Comparison of ENCODE assay signal across 15 cellular contexts in genomic region chr13:112134150-112135075, GRCh38.
"Had no signal": no experiment of that assay in that cellular context is flagged by ENCODE, and none has a peak within 500 bp of the region (broad histone marks: within the 10 kb centered on the region; RNA-seq: fewer than 3 reads in every experiment).

No MANE protein-coding gene starts in this region.

- H3K36me3 ChIP-seq: cardiac muscle cell, pancreas, tibial artery had no signal

- H3K9me3 ChIP-seq: pancreas, tibial artery had no signal

- DNase-seq: activated CD4-positive, alpha-beta T cell treated with anti-CD3 and anti-CD28 coated beads for 36 hours; activated CD8-positive, alpha-beta T cell treated with anti-CD3 and anti-CD28 coated beads for 36 hours; activated naive CD4-positive, alpha-beta T cell treated with anti-CD3 and anti-CD28 coated beads, Interleukin-2, amount 10 ng/mL, durations not matched to agents 7 days and 5 days; cortex of kidney; effector memory CD8-positive, alpha-beta T cell; left cardiac atrium; nephron progenitor cell; pancreas; stimulated activated CD4-positive, alpha-beta T cell treated with anti-CD3 and anti-CD28 coated beads, Interleukin-15, amount 100 ng/mL, for 24 hours; stimulated activated CD4-positive, alpha-beta T cell treated with anti-CD3 and anti-CD28 coated beads, Interleukin-4, amount 100 ng/mL, for 24 hours; T-helper 1 cell had no signal

- ATAC-seq: activated CD4-positive, alpha-beta T cell treated with anti-CD3 and anti-CD28 coated beads for 36 hours; activated CD8-positive, alpha-beta T cell treated with anti-CD3 and anti-CD28 coated beads for 36 hours; effector memory CD8-positive, alpha-beta T cell; left cardiac atrium; pancreas had no signal

- H3K9me3 Mint-ChIP-seq: activated CD8-positive, alpha-beta T cell treated with anti-CD3 and anti-CD28 coated beads for 36 hours; activated naive CD4-positive, alpha-beta T cell treated with anti-CD3 and anti-CD28 coated beads, Interleukin-2, amount 10 ng/mL, durations not matched to agents 7 days and 5 days; activated T-helper 1 cell treated with anti-CD3 and anti-CD28 coated beads, Interleukin-12 subunit alpha, Interleukin-12 subunit beta, Interleukin-2, Interleukin-4 antibody, amounts not matched to agents 30 ng/mL and 10 ng/mL and 1 ng/mL, durations not matched to agents 14 hours and 24 hours and 36 hours; effector memory CD8-positive, alpha-beta T cell; nephron progenitor cell had no signal

- H3K4me1 ChIP-seq: pancreas, tibial artery had no signal

- H3K36me3 Mint-ChIP-seq: activated naive CD4-positive, alpha-beta T cell treated with anti-CD3 and anti-CD28 coated beads, Interleukin-2, amount 10 ng/mL, durations not matched to agents 7 days and 5 days had no signal

- H3K4me3 ChIP-seq: cardiac muscle cell, pancreas, tibial artery had no signal

- H3K27ac ChIP-seq: cardiac muscle cell, pancreas, tibial artery, VCaP had no signal

- H3K27ac Mint-ChIP-seq: activated CD4-positive, alpha-beta T cell treated with anti-CD3 and anti-CD28 coated beads for 36 hours; activated CD8-positive, alpha-beta T cell treated with anti-CD3 and anti-CD28 coated beads for 36 hours; activated naive CD4-positive, alpha-beta T cell treated with anti-CD3 and anti-CD28 coated beads, Interleukin-2, amount 10 ng/mL, durations not matched to agents 7 days and 5 days; activated T-helper 1 cell treated with anti-CD3 and anti-CD28 coated beads, Interleukin-12 subunit alpha, Interleukin-12 subunit beta, Interleukin-2, Interleukin-4 antibody, amounts not matched to agents 30 ng/mL and 10 ng/mL and 1 ng/mL, durations not matched to agents 14 hours and 24 hours and 36 hours; effector memory CD8-positive, alpha-beta T cell; nephron progenitor cell had no signal

- H3K4me3 Mint-ChIP-seq: activated CD4-positive, alpha-beta T cell treated with anti-CD3 and anti-CD28 coated beads for 36 hours; activated CD8-positive, alpha-beta T cell treated with anti-CD3 and anti-CD28 coated beads for 36 hours; activated naive CD4-positive, alpha-beta T cell treated with anti-CD3 and anti-CD28 coated beads, Interleukin-2, amount 10 ng/mL, durations not matched to agents 7 days and 5 days; activated T-helper 1 cell treated with anti-CD3 and anti-CD28 coated beads, Interleukin-12 subunit alpha, Interleukin-12 subunit beta, Interleukin-2, Interleukin-4 antibody, amounts not matched to agents 30 ng/mL and 10 ng/mL and 1 ng/mL, durations not matched to agents 14 hours and 24 hours and 36 hours; effector memory CD8-positive, alpha-beta T cell; nephron progenitor cell had no signal

- H3K4me1 Mint-ChIP-seq: activated CD4-positive, alpha-beta T cell treated with anti-CD3 and anti-CD28 coated beads for 36 hours; activated naive CD4-positive, alpha-beta T cell treated with anti-CD3 and anti-CD28 coated beads, Interleukin-2, amount 10 ng/mL, durations not matched to agents 7 days and 5 days had no signal
